9 cellular contexts compared by ENCODE assay signal in genomic region chr1:157163273-157164127, GRCh38. TPM values are rescaled to one million over a fixed set of nuclear protein-coding genes. Genes with fewer than 3 reads are reported as not detected.
DNase-seq lines count a peak whose midpoint lies in the region; ATAC-seq and TF ChIP-seq lines count a peak whose summit lies in the region.
"Had no signal": no experiment of that assay in that cellular context is flagged by ENCODE, and none has a peak within 500 bp of the region (broad histone marks: within the 10 kb centered on the region; RNA-seq: fewer than 3 reads in every experiment).

No MANE protein-coding gene starts in this region.

- H3K4me1 ChIP-seq in foreskin keratinocyte (no peaks in the 10 kb centered on the region), thyroid gland (peaks cover 0 to 22% of the 10 kb centered on the region in 2 donors)

- DNase-seq in DMS79 treated with DMSO at 0.1 percent for 48 hours (lab: John Stamatoyannopoulos, UW) (peak; percentile 58), RPMI7951 (ENCODE audit: low read depth) (peak; percentile 39), foreskin keratinocyte (peak in 1 of 2 donors; percentile 34), osteocyte (ENCODE audit: extremely low spot score, unreplicated experiment) (peak; percentile 91), thyroid gland (peak; percentile 63 to 79)
- peak; percentile 57 to 63 for DNase-seq in activated T-helper 1 cell treated with anti-CD3 and anti-CD28 coated beads, Interleukin-2, amount 50 U/mL, for 16 hours (ENCODE audit: low read depth in 1 of 2, low spot score in 1 of 2)

- intact Hi-C loops in thyroid gland (cut with DNase I), result no loop called here

- no peak for TF ChIP-seq POLR2A in thyroid gland (IDR thresholded peaks at IDR 0.05)

- TF ChIP-seq EP300 in Ishikawa (IDR thresholded peaks at IDR 0.05; ENCODE audit: borderline replicate concordance), result no peak

- H3K4me3 ChIP-seq in thyroid gland (replicated peaks in 1 of 3), result no peak overlapping the region

- no peaks in the 10 kb centered on the region for H3K36me3 ChIP-seq in thyroid gland

- peak; percentile 83 for TF ChIP-seq CTCF in foreskin keratinocyte (conservative IDR thresholded peaks at IDR 0.05)
- TF ChIP-seq CTCF in osteocyte (IDR thresholded peaks at IDR 0.05), result peak; percentile 85
- peak; percentile 66 to 95 (median 79) for TF ChIP-seq CTCF in thyroid gland (IDR thresholded peaks at IDR 0.05)

- H3K4me1 Mint-ChIP-seq in osteocyte (ENCODE audit: unreplicated experiment), result no peaks in the 10 kb centered on the region

- H3K27ac ChIP-seq in foreskin keratinocyte (no peak overlapping the region), thyroid gland (peak overlapping the region in 1 of 3 donors; percentile 73)

- H3K9me3 ChIP-seq in thyroid gland, result no peaks in the 10 kb centered on the region

- ATAC-seq in foreskin keratinocyte (peak; percentile 75), GM18858 (IDR thresholded peaks at IDR 0.05; ENCODE audit: unreplicated experiment) (no peak)

- no peak overlapping the region for H3K27ac Mint-ChIP-seq in osteocyte (ENCODE audit: unreplicated experiment)
- H3K27ac Mint-ChIP-seq: dendritic cell treated with granulocyte-macrophage colony-stimulating factor and Interleukin-4, amounts not matched to agents 40 ng/mL and 50 ng/mL, for 4 days had no signal

- no peaks in the 10 kb centered on the region for H3K9me3 Mint-ChIP-seq in osteocyte (ENCODE audit: unreplicated experiment)
- H3K9me3 Mint-ChIP-seq: dendritic cell treated with granulocyte-macrophage colony-stimulating factor and Interleukin-4, amounts not matched to agents 40 ng/mL and 50 ng/mL, for 4 days had no signal

- no peak overlapping the region for H3K4me3 Mint-ChIP-seq in osteocyte (ENCODE audit: unreplicated experiment)
- H3K4me3 Mint-ChIP-seq: dendritic cell treated with granulocyte-macrophage colony-stimulating factor and Interleukin-4, amounts not matched to agents 40 ng/mL and 50 ng/mL, for 4 days had no signal

- H3K27me3 ChIP-seq in foreskin keratinocyte (peaks cover 13% of the 10 kb centered on the region), thyroid gland (no peaks in the 10 kb centered on the region)

- H3K27me3 Mint-ChIP-seq in osteocyte (ENCODE audit: unreplicated experiment), result peaks cover 23% of the 10 kb centered on the region

- TF ChIP-seq RAD21 in Ishikawa (IDR thresholded peaks at IDR 0.05; ENCODE audit: low read depth), result peak; percentile 43; the same call in 1 of the 2 replicates

- H3K36me3 Mint-ChIP-seq in osteocyte (ENCODE audit: unreplicated experiment), result no peaks in the 10 kb centered on the region

- 16 to 18% methylated on average over 18 to 21 of the region's 21 CpGs for WGBS in thyroid gland, 2 donors

TF ChIP-seq in Ishikawa, 13 proteins besides CTCF, POLR2A, EP300 and RAD21:
- TF ChIP-seq EGR1 (IDR thresholded peaks at IDR 0.05) (no peak), TEAD4 (IDR thresholded peaks at IDR 0.05) (peak; percentile 42; the same call in 1 of the 2 replicates)

RNA-seq across cellular contexts. Expression of gene ETV3, which starts 25.3 kb away (rescaled TPM):
- total RNA-seq in RPMI7951 (2014; rRNA removed; shearing (Covaris generic)), result 7.2 and 7.9 TPM in 2 replicates
- total RNA-seq in foreskin keratinocyte (26.2 and 27.0 TPM in 2 replicates), osteocyte (27.7 and 28.5 TPM in 2 replicates), thyroid gland (10 to 100 TPM; 15.7 to 24.3 (median 16.0) TPM)
- 5.9 and 7.3 TPM in 2 replicates for polyA plus RNA-seq in foreskin keratinocyte
